Comparison of ENCODE assay signal across 9 cellular contexts in genomic region chr4:113435893-113436292, GRCh38.
A peak's percentile ranks its signal among the peaks of the same experiment; 100 is the strongest.
DNase-seq lines count a peak whose midpoint lies in the region; TF ChIP-seq lines count a peak whose summit lies in the region.
"Had no signal": no experiment of that assay in that cellular context is flagged by ENCODE, and none has a peak within 500 bp of the region (broad histone marks: within the 10 kb centered on the region; RNA-seq: fewer than 3 reads in every experiment).

No MANE protein-coding gene starts in this region.

- POLR2A ChIA-PET in HEK293T (lab: Yijun Ruan, JAX) = no interaction called here

- no peaks in the 10 kb centered on the region for H3K9me3 ChIP-seq in Peyer's patch

- peak; percentile 63 for DNase-seq in GM03348 (ENCODE audit: low spot score)
- peak; percentile 67 for DNase-seq in NCI-H226
- peak; percentile 93 for DNase-seq in fibroblast of peridontal ligament (ENCODE audit: extremely low read depth)
- peak; percentile 73 for DNase-seq in pulmonary artery endothelial cell (ENCODE audit: low read depth, low spot score)
- no peak for DNase-seq in HEK293T (ENCODE audit: extremely low spot score)
- no peak for DNase-seq in GF-D8 (lab: John Stamatoyannopoulos, UW)
- DNase-seq in Peyer's patch = no peak
- no peak for DNase-seq in activated CD8-positive, alpha-beta memory T cell treated with anti-CD3 and anti-CD28 coated beads, Interleukin-2, amount 50 U/mL, for 4 hours
- DNase-seq: activated naive CD8-positive, alpha-beta T cell treated with anti-CD3 and anti-CD28 coated beads, Interleukin-2, amount 10 ng/mL, durations not matched to agents 7 days and 5 days had no signal

- no peak overlapping the region for H3K4me3 ChIP-seq in Peyer's patch

- CTCF ChIA-PET in HEK293T (lab: Yijun Ruan, JAX) = no interaction called here

- H3K27me3 ChIP-seq in Peyer's patch = no peaks in the 10 kb centered on the region

- peak overlapping the region in 2 of 4 donors; percentile 36 to 55 for H3K27ac ChIP-seq in Peyer's patch

- H3K36me3 ChIP-seq in Peyer's patch = no peaks in the 10 kb centered on the region

- H3K4me1 ChIP-seq in Peyer's patch = peaks cover 0 to 10% (median 0%) of the 10 kb centered on the region in 4 donors

- TF ChIP-seq CTCF in Peyer's patch (IDR thresholded peaks at IDR 0.05) = no peak

- TF ChIP-seq POLR2A in Peyer's patch (IDR thresholded peaks at IDR 0.05) = no peak

TF ChIP-seq in HEK293T, 16 proteins besides CTCF, POLR2A, EP300 and RAD21:
- no peak for TF ChIP-seq ZNF384 (IDR thresholded peaks at IDR 0.05)
- no peak for TF ChIP-seq FOXK2 (IDR thresholded peaks at IDR 0.05)
- no peak for TF ChIP-seq ARNT (IDR thresholded peaks at IDR 0.05)
- no peak for TF ChIP-seq PKNOX1 (IDR thresholded peaks at IDR 0.05)
- TF ChIP-seq ELF4 (IDR thresholded peaks at IDR 0.05) = no peak
- TF ChIP-seq FOXA1 (IDR thresholded peaks at IDR 0.05) = no peak
- TF ChIP-seq SP1 (IDR thresholded peaks at IDR 0.05) = no peak
- TF ChIP-seq FOXM1 (IDR thresholded peaks at IDR 0.05; ENCODE audit: borderline replicate concordance) = no peak
- no peak for TF ChIP-seq HDGF (IDR thresholded peaks at IDR 0.05; ENCODE audit: borderline replicate concordance)
- TF ChIP-seq LEF1 (IDR thresholded peaks at IDR 0.05; ENCODE audit: borderline replicate concordance) = no peak

Comparison
In these comparisons a context has a peak if more than half of its experiments do, and no peak if none do; other contexts are left out.
1. DNase-seq: peak in GM03348 (single experiment), NCI-H226 (single experiment), fibroblast of peridontal ligament (single experiment) and pulmonary artery endothelial cell (single experiment); none in HEK293T (single experiment), GF-D8 (single experiment), Peyer's patch (0 of 3) and activated CD8-positive, alpha-beta memory T cell treated with anti-CD3 and anti-CD28 coated beads, Interleukin-2, amount 50 U/mL, for 4 hours (single experiment).